Comparison of ENCODE assay signal across 8 cellular contexts in the genomic region with DNA sequence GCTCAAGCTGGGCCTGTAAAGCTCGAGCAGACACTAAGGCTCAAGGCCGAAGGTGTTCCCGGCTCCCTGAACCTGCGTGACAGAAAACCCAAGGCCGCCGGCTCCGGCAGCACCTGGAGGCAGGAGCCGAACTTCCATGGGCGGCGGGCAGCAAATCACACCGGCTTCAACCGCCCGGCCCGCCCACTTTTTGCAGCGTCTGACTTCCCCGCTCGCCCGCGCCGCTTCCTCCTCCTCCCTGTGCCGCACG. TPM values are rescaled to one million over a fixed set of nuclear protein-coding genes. Genes with fewer than 3 reads are reported as not detected.
DNase-seq lines count a peak whose midpoint lies in the region; ATAC-seq, FAIRE-seq and TF ChIP-seq lines count a peak whose summit lies in the region.

No MANE protein-coding gene starts in this region.

- H3K4me3 ChIP-seq in fibroblast of villous mesenchyme (ENCODE audit: low read depth, low read length) (peak overlapping the region; percentile 72), stomach smooth muscle (ENCODE audit: low read length in 2 of 2) (peak overlapping the region; percentile 66 to 78)

- H3K36me3 Mint-ChIP-seq in neural crest cell (ENCODE audit: low read depth), result peaks cover 3% of the 10 kb centered on the region

- no peaks in the 10 kb centered on the region for H3K9me3 Mint-ChIP-seq in neural crest cell

- DNase-seq in Caki2 (ENCODE audit: low read depth), result peak; percentile 85
- peak; percentile 70 for DNase-seq in RCC 7860 (ENCODE audit: low spot score)
- peak; percentile 82 for DNase-seq in activated effector memory CD4-positive, alpha-beta T cell treated with Interleukin-2 at 50 U/mL for 16 hours
- DNase-seq in fibroblast of villous mesenchyme (ENCODE audit: low read depth), result peak; percentile 81
- DNase-seq in neural crest cell (ENCODE audit: low read depth, low spot score), result peak; percentile 72

- peak; percentile 62 for ATAC-seq in GM21723 (IDR thresholded peaks at IDR 0.05; ENCODE audit: unreplicated experiment)

- no peak overlapping the region for H3K27ac Mint-ChIP-seq in neural crest cell (ENCODE audit: unreplicated experiment)

- H3K27ac ChIP-seq in KOPT-K1 (ENCODE audit: low read depth, low read length, poor library complexity, severe bottlenecking), result peak overlapping the region; percentile 100
- H3K27ac ChIP-seq in stomach smooth muscle (ENCODE audit: low read length), result peak overlapping the region; percentile 80

- H3K4me3 Mint-ChIP-seq in neural crest cell, result peak overlapping the region; percentile 91

- in situ Hi-C loops in Caki2 (cut with HindIII; ENCODE audit: low pct_unique_long_range_greater_than_20kb, low sequenced_read_pairs), result no loop called here

- TF ChIP-seq CTCF in fibroblast of villous mesenchyme (IDR thresholded peaks at IDR 0.05; ENCODE audit: insufficient read depth, low read depth, low read length), result no peak
- TF ChIP-seq CTCF in neural crest cell (conservative IDR thresholded peaks at IDR 0.05), result no peak

- peaks cover 17% of the 10 kb centered on the region; the same call in 1 of the 2 replicates for H3K36me3 ChIP-seq in KOPT-K1 (ENCODE audit: insufficient read depth, low read length)
- no peaks in the 10 kb centered on the region for H3K36me3 ChIP-seq in stomach smooth muscle (ENCODE audit: control insufficient read depth in 2 of 2, insufficient read depth in 2 of 2, low read length in 2 of 2)

- H3K4me1 Mint-ChIP-seq in neural crest cell, result peaks cover 50% of the 10 kb centered on the region

- H3K27me3 ChIP-seq in stomach smooth muscle (ENCODE audit: control insufficient read depth in 1 of 2, insufficient read depth in 2 of 2, low read length in 2 of 2), result peaks cover 10 to 12% of the 10 kb centered on the region in 2 donors

- H3K9ac ChIP-seq in stomach smooth muscle (ENCODE audit: low read length in 2 of 2), result peak overlapping the region; percentile 76 to 81

- no peak for FAIRE-seq in RCC 7860 (lab: Jason Lieb, UNC)

- H3K27me3 Mint-ChIP-seq in neural crest cell (ENCODE audit: low read depth), result peaks cover 14% of the 10 kb centered on the region

- no peaks in the 10 kb centered on the region for H3K9me3 ChIP-seq in KOPT-K1 (ENCODE audit: insufficient read depth, low read length, poor library complexity, severe bottlenecking)
- H3K9me3 ChIP-seq in stomach smooth muscle (ENCODE audit: control insufficient read depth in 2 of 2, low read length in 2 of 2), result no peaks in the 10 kb centered on the region

- H3K4me1 ChIP-seq in stomach smooth muscle (ENCODE audit: control insufficient read depth, insufficient read depth, low read length), result peaks cover 17% of the 10 kb centered on the region

RNA-seq across cellular contexts. Expression of gene NSD2, which starts 0.9 kb away (rescaled TPM):
- 54.8 and 67.7 TPM in 2 replicates for total RNA-seq in Caki2 (2014; rRNA removed; shearing (Covaris generic); ENCODE audit: low replicate concordance)
- total RNA-seq in fibroblast of villous mesenchyme, result 61.5 and 67.8 TPM in 2 replicates
- 269 and 274 TPM in 2 replicates for total RNA-seq in neural crest cell

RNA-seq across cellular contexts. Expression of gene LETM1, which starts 14.3 kb away (rescaled TPM):
- total RNA-seq in Caki2 (2014; rRNA removed; shearing (Covaris generic); ENCODE audit: low replicate concordance), result 28.1 and 31.9 TPM in 2 replicates
- total RNA-seq in fibroblast of villous mesenchyme (80.2 and 91.5 TPM in 2 replicates), neural crest cell (59.5 and 60.6 TPM in 2 replicates)

Comparison
In these comparisons a context has a peak if more than half of its experiments do, and no peak if none do; other contexts are left out.
1. Peak in every context shown above with its lines: DNase-seq, ATAC-seq, H3K4me3 ChIP-seq and H3K27ac ChIP-seq.